In the genomic region with DNA sequence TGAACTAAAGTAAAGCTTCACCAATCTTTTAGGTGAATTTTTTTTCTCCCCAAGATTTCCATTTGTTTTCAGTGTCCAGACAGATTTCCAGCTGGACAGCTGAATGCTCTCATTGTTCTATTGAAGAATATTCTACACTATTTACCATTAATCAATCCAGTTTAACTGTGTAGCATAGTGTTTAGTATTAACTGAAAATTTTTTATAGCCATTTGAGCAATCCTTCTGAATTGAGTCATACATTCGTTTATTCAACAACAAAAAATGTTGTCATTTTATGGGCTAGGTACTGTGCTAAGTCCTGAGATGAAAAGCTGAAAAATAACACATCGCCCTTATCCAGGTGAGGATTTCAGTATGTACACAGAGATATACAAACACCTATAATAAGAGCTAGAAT, we compare ENCODE assay signal across 16 cellular contexts.
DNase-seq lines count a peak whose midpoint lies in the region; ATAC-seq, FAIRE-seq and TF ChIP-seq lines count a peak whose summit lies in the region.
"Had no signal": no experiment of that assay in that cellular context is flagged by ENCODE, and none has a peak within 500 bp of the region (broad histone marks: within the 10 kb centered on the region; RNA-seq: fewer than 3 reads in every experiment).

No MANE protein-coding gene starts in this region.

- H3K9ac ChIP-seq in astrocyte (ENCODE audit: low read length): no peak overlapping the region
- no peak overlapping the region for H3K9ac ChIP-seq in subcutaneous abdominal adipose tissue (ENCODE audit: low read length in 5 of 5)
- H3K9ac ChIP-seq: BLaER1 treated with 17β-estradiol and CSF1 and Interleukin-3, amounts not matched to agents 10 nM and 100 nM had no signal

- no peak for TF ChIP-seq CTCF in astrocyte (IDR thresholded peaks at IDR 0.05; ENCODE audit: insufficient read depth, low read depth, low read length)

- no peaks in the 10 kb centered on the region for H3K9me3 Mint-ChIP-seq in astrocyte (ENCODE audit: unreplicated experiment)

- H3K4me3 Mint-ChIP-seq in astrocyte (ENCODE audit: unreplicated experiment): no peak overlapping the region
- H3K4me3 Mint-ChIP-seq: endodermal cell, IgD-negative memory B cell had no signal

- H3K27me3 ChIP-seq in astrocyte (ENCODE audit: insufficient read depth, low read length) (no peaks in the 10 kb centered on the region), subcutaneous abdominal adipose tissue (ENCODE audit: control insufficient read depth in 5 of 5, insufficient read depth in 4 of 5, low read length in 5 of 5) (no peaks in the 10 kb centered on the region)
- H3K27me3 ChIP-seq: BLaER1 treated with 17β-estradiol and CSF1 and Interleukin-3, amounts not matched to agents 10 nM and 100 nM; gastroesophageal sphincter had no signal

- H3K4me1 Mint-ChIP-seq in astrocyte (ENCODE audit: low read depth, unreplicated experiment): peaks cover 23% of the 10 kb centered on the region
- H3K4me1 Mint-ChIP-seq: IgD-negative memory B cell had no signal

- peaks cover 12% of the 10 kb centered on the region for H3K4me1 ChIP-seq in astrocyte (ENCODE audit: insufficient read depth, low read length)
- H3K4me1 ChIP-seq in subcutaneous abdominal adipose tissue (ENCODE audit: control insufficient read depth in 5 of 5, insufficient read depth in 5 of 5, low read length in 5 of 5): peaks cover 4 to 22% (median 12%) of the 10 kb centered on the region in 5 donors
- H3K4me1 ChIP-seq: BLaER1 treated with 17β-estradiol and CSF1 and Interleukin-3, amounts not matched to agents 10 nM and 100 nM had no signal

- H3K27me3 Mint-ChIP-seq in astrocyte (ENCODE audit: low read depth, unreplicated experiment): no peaks in the 10 kb centered on the region
- H3K27me3 Mint-ChIP-seq: IgD-negative memory B cell had no signal

- no peaks in the 10 kb centered on the region for H4K20me1 ChIP-seq in astrocyte (ENCODE audit: insufficient read depth, low read length)
- H4K20me1 ChIP-seq: BLaER1 treated with 17β-estradiol and CSF1 and Interleukin-3, amounts not matched to agents 10 nM and 100 nM had no signal

- H3K4me3 ChIP-seq in astrocyte (ENCODE audit: insufficient read depth, low read depth, low read length) (no peak overlapping the region), subcutaneous abdominal adipose tissue (ENCODE audit: low read depth in 1 of 5, low read length in 5 of 5) (no peak overlapping the region)
- H3K4me3 ChIP-seq: BLaER1 treated with 17β-estradiol and CSF1 and Interleukin-3, amounts not matched to agents 10 nM and 100 nM; gastroesophageal sphincter; left ventricle myocardium inferior had no signal

- no peaks in the 10 kb centered on the region for H3K79me2 ChIP-seq in astrocyte (ENCODE audit: insufficient read depth, low read length)

- DNase-seq in HCEC 1CT: peak; percentile 49
- no peak for DNase-seq in astrocyte (ENCODE audit: low read depth)
- DNase-seq in iris pigment epithelial cell (ENCODE audit: low read depth): peak; percentile 47
- DNase-seq in HEK293T (ENCODE audit: extremely low spot score): no peak
- DNase-seq: activated naive CD4-positive, alpha-beta T cell; endodermal cell; left ventricle myocardium inferior; NCI-H187 treated with DMSO at 0.1 percent for 48 hours; posterior cingulate gyrus had no signal

- peak overlapping the region; percentile 47 for H3K4me2 ChIP-seq in astrocyte (ENCODE audit: low read length)
- H3K4me2 ChIP-seq: BLaER1 treated with 17β-estradiol and CSF1 and Interleukin-3, amounts not matched to agents 10 nM and 100 nM had no signal

- no peaks in the 10 kb centered on the region for H3K9me3 ChIP-seq in astrocyte (ENCODE audit: insufficient read depth, low read depth, low read length)
- no peaks in the 10 kb centered on the region for H3K9me3 ChIP-seq in subcutaneous abdominal adipose tissue (ENCODE audit: control insufficient read depth in 5 of 5, low read length in 5 of 5)
- H3K9me3 ChIP-seq: gastroesophageal sphincter, left ventricle myocardium inferior had no signal

- ATAC-seq in GM18909 (IDR thresholded peaks at IDR 0.05; ENCODE audit: poor library complexity, unreplicated experiment): no peak
- ATAC-seq in GM18517 (IDR thresholded peaks at IDR 0.05; ENCODE audit: unreplicated experiment): no peak
- ATAC-seq: gastroesophageal sphincter had no signal

- H3K36me3 Mint-ChIP-seq in astrocyte (ENCODE audit: low read depth, unreplicated experiment): no peaks in the 10 kb centered on the region
- H3K36me3 Mint-ChIP-seq: IgD-negative memory B cell had no signal

- POLR2A ChIA-PET in HEK293T (lab: Yijun Ruan, JAX): no interaction called here

- H3K27ac ChIP-seq in astrocyte (ENCODE audit: low read depth, low read length): no peak overlapping the region
- H3K27ac ChIP-seq in subcutaneous abdominal adipose tissue (ENCODE audit: low read depth, low read length): peak overlapping the region; percentile 26
- H3K27ac ChIP-seq: BLaER1 treated with 17β-estradiol and CSF1 and Interleukin-3, amounts not matched to agents 10 nM and 100 nM; gastroesophageal sphincter; left ventricle myocardium inferior; RWPE1 had no signal

- H3K36me3 ChIP-seq in astrocyte (ENCODE audit: insufficient read depth, low read length): no peaks in the 10 kb centered on the region
- H3K36me3 ChIP-seq in subcutaneous abdominal adipose tissue (ENCODE audit: control insufficient read depth in 5 of 5, insufficient read depth in 5 of 5, low read length in 5 of 5): no peaks in the 10 kb centered on the region
- H3K36me3 ChIP-seq: BLaER1 treated with 17β-estradiol and CSF1 and Interleukin-3, amounts not matched to agents 10 nM and 100 nM; gastroesophageal sphincter; left ventricle myocardium inferior had no signal

- H2AFZ ChIP-seq in astrocyte (ENCODE audit: low read depth, low read length): no peak overlapping the region

- no peak for FAIRE-seq in astrocyte (lab: Jason Lieb, UNC)

- CTCF ChIA-PET in HEK293T (lab: Yijun Ruan, JAX): interaction anchor here (0.6 kb wide), 1 partner anchor 223 kb away, joined by 3 read pairs; the partner anchor contains the start of gene COL25A1

- peak overlapping the region; percentile 6 for H3K27ac Mint-ChIP-seq in astrocyte (ENCODE audit: unreplicated experiment)
- H3K27ac Mint-ChIP-seq: endodermal cell, IgD-negative memory B cell had no signal

TF ChIP-seq in HEK293T, 16 proteins besides CTCF, POLR2A, EP300 and RAD21:
- TF ChIP-seq L3MBTL2 (conservative IDR thresholded peaks at IDR 0.05) (no peak), TARDBP (IDR thresholded peaks at IDR 0.05) (no peak), SP1 (IDR thresholded peaks at IDR 0.05) (no peak), SUZ12 (IDR thresholded peaks at IDR 0.05) (no peak), BHLHE40 (IDR thresholded peaks at IDR 0.05; ENCODE audit: borderline replicate concordance) (no peak), FOXK2 (IDR thresholded peaks at IDR 0.05) (no peak)
- TF ChIP-seq, protein P1, sequence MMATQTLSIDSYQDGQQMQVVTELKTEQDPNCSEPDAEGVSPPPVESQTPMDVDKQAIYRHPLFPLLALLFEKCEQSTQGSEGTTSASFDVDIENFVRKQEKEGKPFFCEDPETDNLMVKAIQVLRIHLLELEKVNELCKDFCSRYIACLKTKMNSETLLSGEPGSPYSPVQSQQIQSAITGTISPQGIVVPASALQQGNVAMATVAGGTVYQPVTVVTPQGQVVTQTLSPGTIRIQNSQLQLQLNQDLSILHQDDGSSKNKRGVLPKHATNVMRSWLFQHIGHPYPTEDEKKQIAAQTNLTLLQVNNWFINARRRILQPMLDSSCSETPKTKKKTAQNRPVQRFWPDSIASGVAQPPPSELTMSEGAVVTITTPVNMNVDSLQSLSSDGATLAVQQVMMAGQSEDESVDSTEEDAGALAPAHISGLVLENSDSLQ (IDR thresholded peaks at IDR 0.05): no peak

Comparison
In these comparisons a context has a peak if more than half of its experiments do, and no peak if none do; other contexts are left out.
1. DNase-seq: peak in HCEC 1CT (single experiment) and iris pigment epithelial cell (single experiment); none in astrocyte (single experiment) and HEK293T (single experiment).